ENCODE assay signal across 8 cellular contexts in the genomic region with DNA sequence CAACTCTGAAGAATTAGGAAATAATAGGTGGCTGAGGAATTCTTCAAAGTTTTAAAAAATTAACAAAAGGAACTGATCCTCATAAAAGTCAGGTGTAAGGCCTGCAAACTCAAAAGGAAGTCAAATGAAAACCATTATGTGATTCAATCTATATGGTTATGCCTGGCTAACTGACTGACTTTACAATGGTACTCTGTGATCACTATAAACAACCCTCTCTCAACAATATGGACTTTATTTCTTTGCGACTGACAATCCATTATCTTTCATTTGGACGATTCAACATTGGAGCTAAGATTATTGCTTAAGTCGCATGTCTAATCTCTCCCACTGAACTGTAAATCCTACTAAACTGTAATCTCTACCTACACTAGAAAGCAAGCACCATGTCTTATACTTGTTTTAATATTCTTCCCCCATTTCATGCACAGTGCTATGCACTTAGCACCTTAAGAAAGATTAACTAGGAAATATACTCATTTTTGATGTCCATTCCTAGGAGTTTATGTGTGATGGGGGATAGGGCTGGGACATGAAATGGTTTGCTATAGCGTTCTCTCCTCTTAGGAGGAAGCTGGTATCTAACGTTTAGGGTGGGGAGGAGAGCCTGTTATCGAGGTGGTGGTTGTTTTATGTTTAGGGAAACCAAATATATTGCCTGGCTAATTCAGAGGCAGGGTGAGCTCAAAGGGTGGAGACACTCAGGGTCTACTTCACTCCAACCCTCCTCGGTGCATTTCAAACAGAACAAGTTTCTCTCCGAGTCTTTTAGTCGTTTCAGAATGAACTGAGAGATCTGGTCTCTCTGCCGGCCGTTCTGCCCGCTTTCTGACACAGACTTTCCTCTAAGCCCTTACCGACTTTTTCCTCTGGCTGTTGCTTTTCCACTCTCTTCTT. TPM values are rescaled to one million over a fixed set of nuclear protein-coding genes. Genes with fewer than 3 reads are reported as not detected.
DNase-seq lines count a peak whose midpoint lies in the region; ATAC-seq and TF ChIP-seq lines count a peak whose summit lies in the region.

No MANE protein-coding gene starts in this region.

- peaks cover 10% of the 10 kb centered on the region for H3K36me3 Mint-ChIP-seq in MCF 10A (ENCODE audit: insufficient read depth, unreplicated experiment)

- CTCF ChIA-PET in Panc1 (lab: Charles Lee), result interaction anchor here (0.6 kb wide), 1 partner anchor 82 kb away, joined by 3 read pairs; no protein-coding TSS in a partner anchor
- CTCF ChIA-PET in MCF 10A (lab: Yijun Ruan, JAX), result interaction anchor here (0.5 to 1.5 kb wide), 6 partner anchors 32 to 100 kb away, joined by 3 to 9 read pairs (median 4); no protein-coding TSS in a partner anchor

- H3K4me1 Mint-ChIP-seq in MCF 10A (ENCODE audit: insufficient read depth, unreplicated experiment), result peaks cover 12% of the 10 kb centered on the region

- H3K27me3 ChIP-seq in Panc1 (ENCODE audit: control insufficient read depth, insufficient read depth, low read length), result no peaks in the 10 kb centered on the region

- TF ChIP-seq CTCF in Panc1 (IDR thresholded peaks at IDR 0.05) (no peak), MCF 10A (IDR thresholded peaks at IDR 0.05; ENCODE audit: unreplicated experiment) (no peak)

- POLR2A ChIA-PET in Panc1 (lab: Charles Lee) (interaction anchor here (0.6 kb wide), 3 partner anchors 11 to 98 kb away, joined by 3 to 16 read pairs (median 4); no protein-coding TSS in a partner anchor), MCF 10A (lab: Yijun Ruan, JAX) (interaction anchor here (0.6 to 6.0 kb wide), 20 partner anchors 10 to 320 kb away, joined by 3 to 96 read pairs (median 4); a partner anchor contains a TSS)

- DNase-seq in activated gamma-delta T cell treated with Interleukin-2 at 50 U/mL for 16 hours (peak; percentile 8), activated gamma-delta T cell (lab: John Stamatoyannopoulos, UW) (no peak), Panc1 (ENCODE audit: low read depth, low spot score) (no peak), MCF 10A (ENCODE audit: unreplicated experiment) (peak; percentile 22), inferior parietal cortex (ENCODE audit: extremely low spot score) (peak; percentile 29)
- peak; percentile 19 for DNase-seq in stimulated activated CD4-positive, alpha-beta T cell treated with anti-CD3 and anti-CD28 coated beads, Interleukin-4, amount 100 ng/mL, for 24 hours

- H3K36me3 ChIP-seq in Panc1 (ENCODE audit: control insufficient read depth, insufficient read depth, low read length), result peaks cover 3% of the 10 kb centered on the region

- intact Hi-C loops in Panc1 (cut with micrococcal nuclease; ENCODE audit: unreplicated experiment) (loop anchor here (2.0 kb wide), 1 partner anchor 49 kb away; a partner anchor contains a TSS), MCF 10A (cut with micrococcal nuclease) (loop anchor here (5.0 kb wide), 1 partner anchor 131 kb away; a partner anchor contains a TSS)

- no peaks in the 10 kb centered on the region for H3K9me3 Mint-ChIP-seq in MCF 10A (ENCODE audit: unreplicated experiment)

- peak overlapping the region; percentile 64 to 98 for H3K4me3 ChIP-seq in Panc1 (ENCODE audit: low read depth in 2 of 2, low read length in 2 of 2)

- peaks cover 10% of the 10 kb centered on the region for H3K4me1 ChIP-seq in Panc1 (ENCODE audit: control insufficient read depth, insufficient read depth, low read length)

- peak overlapping the region; percentile 91 for H3K4me3 Mint-ChIP-seq in MCF 10A (ENCODE audit: unreplicated experiment)

- no peaks in the 10 kb centered on the region for H3K9me3 ChIP-seq in Panc1 (ENCODE audit: control insufficient read depth, insufficient read depth, low read depth, low read length)

- no peaks in the 10 kb centered on the region for H3K27me3 Mint-ChIP-seq in MCF 10A (ENCODE audit: insufficient read depth, unreplicated experiment)

- H3K27ac ChIP-seq in Panc1 (ENCODE audit: low read length), result peak overlapping the region; percentile 87

- BruUV-seq in Panc1 (replicated peaks; lab: Mats Ljungman, UMichigan) (TSS peak; percentile 84), MCF 10A (replicated peaks; lab: Mats Ljungman, UMichigan) (TSS peak; percentile 41)

- in situ Hi-C loops in Panc1 (cut with HindIII; ENCODE audit: low pct_unique_long_range_greater_than_20kb, low sequenced_read_pairs), result no loop called here

- peak overlapping the region; percentile 93 for H3K27ac Mint-ChIP-seq in MCF 10A (ENCODE audit: low read depth, unreplicated experiment)

- ATAC-seq in Panc1 (peak; percentile 17; the same call in 1 of the 2 replicates), GM18498 (IDR thresholded peaks at IDR 0.05; ENCODE audit: unreplicated experiment) (no peak), HG02852 (IDR thresholded peaks at IDR 0.05; ENCODE audit: unreplicated experiment) (no peak)

RNA-seq across cellular contexts. Expression of a gene that starts 1.3 kb away (rescaled TPM):
- total RNA-seq in Panc1 (2021; ENCODE audit: unreplicated experiment) (44.7 TPM), MCF 10A (2022) (16.8 and 20.0 TPM in 2 replicates)
- polyA plus RNA-seq in Panc1 (2012; ENCODE audit: insufficient read length), result 26.8 TPM

RNA-seq across cellular contexts. Expression of a gene that starts 48.1 kb away (rescaled TPM):
- total RNA-seq in Panc1 (2021; ENCODE audit: unreplicated experiment) (356 TPM), MCF 10A (2022) (364 and 479 TPM in 2 replicates)
- polyA plus RNA-seq in Panc1 (2012; ENCODE audit: insufficient read length), result 270 TPM

Comparison
In these comparisons a context has a peak if more than half of its experiments do, and no peak if none do; other contexts are left out.
1. DNase-seq: peak in activated gamma-delta T cell treated with Interleukin-2 at 50 U/mL for 16 hours (single experiment), MCF 10A (single experiment), inferior parietal cortex (single experiment) and stimulated activated CD4-positive, alpha-beta T cell treated with anti-CD3 and anti-CD28 coated beads, Interleukin-4, amount 100 ng/mL, for 24 hours (single experiment); none in activated gamma-delta T cell (single experiment) and Panc1 (single experiment).